8 cellular contexts compared by ENCODE assay signal in the genomic region with DNA sequence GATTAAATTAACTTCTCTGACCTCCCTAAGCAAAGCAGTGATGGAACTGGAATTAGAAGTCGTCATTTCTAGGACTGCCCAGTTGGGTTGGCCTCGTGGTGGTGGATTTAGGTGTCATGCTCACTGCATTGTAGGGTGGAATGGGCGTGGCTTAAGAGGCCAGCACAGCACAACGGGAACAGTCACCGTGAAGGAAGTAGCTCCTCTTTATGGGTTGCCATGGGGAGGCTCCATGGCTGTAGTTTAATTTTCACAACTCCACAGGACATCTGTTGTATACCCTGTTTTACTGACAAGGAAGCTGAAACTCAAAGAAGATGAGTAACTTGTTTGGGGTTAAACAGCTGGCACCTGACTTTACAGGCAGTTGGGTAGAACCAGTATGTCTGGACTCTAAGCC.
A peak's percentile ranks its signal among the peaks of the same experiment; 100 is the strongest.
DNase-seq lines count a peak whose midpoint lies in the region; ATAC-seq, FAIRE-seq and TF ChIP-seq lines count a peak whose summit lies in the region.

No MANE protein-coding gene starts in this region.

- CTCF ChIA-PET in CD8-positive, alpha-beta memory T cell (lab: Charles Lee), result interaction anchor here (0.9 to 2.7 kb wide), 8 partner anchors 10 to 113 kb away, joined by 3 to 9 read pairs (median 3); no protein-coding TSS in a partner anchor

- no peaks in the 10 kb centered on the region for H3F3A ChIP-seq in neural progenitor cell (ENCODE audit: low read depth)

- intact Hi-C loops in kidney (cut with DNase I), result no loop called here

- H3K9me3 Mint-ChIP-seq in CD8-positive, alpha-beta memory T cell, result no peaks in the 10 kb centered on the region
- H3K9me3 Mint-ChIP-seq in activated T-cell treated with anti-CD3 and anti-CD28 coated beads, Interleukin-2, amount 50 U/mL, for 72 hours, result no peaks in the 10 kb centered on the region
- no peaks in the 10 kb centered on the region for H3K9me3 Mint-ChIP-seq in neural progenitor cell

- H3K27ac Mint-ChIP-seq in CD8-positive, alpha-beta memory T cell, result peak overlapping the region; percentile 95 to 98 (median 97)
- peak overlapping the region; percentile 97 for H3K27ac Mint-ChIP-seq in activated T-cell treated with anti-CD3 and anti-CD28 coated beads, Interleukin-2, amount 50 U/mL, for 72 hours
- no peak overlapping the region for H3K27ac Mint-ChIP-seq in neural progenitor cell

- H3K4me1 Mint-ChIP-seq in CD8-positive, alpha-beta memory T cell, result peaks cover 94 to 100% (median 100%) of the 10 kb centered on the region in 3 donors
- peaks cover 96% of the 10 kb centered on the region for H3K4me1 Mint-ChIP-seq in activated T-cell treated with anti-CD3 and anti-CD28 coated beads, Interleukin-2, amount 50 U/mL, for 72 hours (ENCODE audit: low read depth)
- H3K4me1 Mint-ChIP-seq in neural progenitor cell, result peaks cover 21% of the 10 kb centered on the region

- peaks cover 36% of the 10 kb centered on the region for H3K36me3 ChIP-seq in CD8-positive, alpha-beta memory T cell (ENCODE audit: insufficient read depth, low read length)
- H3K36me3 ChIP-seq in kidney (ENCODE audit: control insufficient read depth in 1 of 2, insufficient read depth in 2 of 2, low read length in 2 of 2), result no peaks in the 10 kb centered on the region
- H3K36me3 ChIP-seq in neural progenitor cell, result no peaks in the 10 kb centered on the region

- no peaks in the 10 kb centered on the region for H3K27me3 Mint-ChIP-seq in CD8-positive, alpha-beta memory T cell
- no peaks in the 10 kb centered on the region for H3K27me3 Mint-ChIP-seq in activated T-cell treated with anti-CD3 and anti-CD28 coated beads, Interleukin-2, amount 50 U/mL, for 72 hours (ENCODE audit: low read depth)
- H3K27me3 Mint-ChIP-seq in neural progenitor cell (ENCODE audit: insufficient read depth, low read depth), result peaks cover 12% of the 10 kb centered on the region

- FAIRE-seq in kidney (lab: Jason Lieb, UNC), result no peak

- peaks cover 18 to 92% (median 21%) of the 10 kb centered on the region in 3 donors for H3K36me3 Mint-ChIP-seq in CD8-positive, alpha-beta memory T cell
- peaks cover 12 to 26% of the 10 kb centered on the region in 2 donors for H3K36me3 Mint-ChIP-seq in activated T-cell treated with anti-CD3 and anti-CD28 coated beads, Interleukin-2, amount 50 U/mL, for 72 hours (ENCODE audit: insufficient read depth in 2 of 2)
- no peaks in the 10 kb centered on the region for H3K36me3 Mint-ChIP-seq in neural progenitor cell

- H3K27ac ChIP-seq in CD8-positive, alpha-beta memory T cell (ENCODE audit: low read depth, low read length), result peak overlapping the region; percentile 51
- H3K27ac ChIP-seq in kidney (ENCODE audit: low read depth in 2 of 2, low read length in 2 of 2) (no peak overlapping the region), neural progenitor cell (no peak overlapping the region)

- peaks cover 90% of the 10 kb centered on the region for H3K4me1 ChIP-seq in CD8-positive, alpha-beta memory T cell (ENCODE audit: insufficient read depth, low read length)
- H3K4me1 ChIP-seq in kidney (ENCODE audit: control insufficient read depth in 1 of 2, insufficient read depth in 1 of 2, low read depth in 1 of 2, low read length in 2 of 2), result no peaks in the 10 kb centered on the region
- peaks cover 7% of the 10 kb centered on the region for H3K4me1 ChIP-seq in neural progenitor cell

- H3K9me3 ChIP-seq in CD8-positive, alpha-beta memory T cell (ENCODE audit: low read length), result no peaks in the 10 kb centered on the region
- H3K9me3 ChIP-seq in kidney (ENCODE audit: control insufficient read depth in 1 of 2, low read length in 2 of 2) (no peaks in the 10 kb centered on the region), neural progenitor cell (ENCODE audit: low read depth) (no peaks in the 10 kb centered on the region)

- H3K4me3 ChIP-seq in CD8-positive, alpha-beta memory T cell (ENCODE audit: low read length), result peak overlapping the region; percentile 38
- no peak overlapping the region for H3K4me3 ChIP-seq in Jurkat, Clone E6-1 (ENCODE audit: low read length)
- no peak overlapping the region for H3K4me3 ChIP-seq in kidney (ENCODE audit: low read length in 2 of 2)
- no peak overlapping the region for H3K4me3 ChIP-seq in neural progenitor cell

- peak; percentile 34 to 77 (median 55) for DNase-seq in CD8-positive, alpha-beta memory T cell
- peak; percentile 81 for DNase-seq in Jurkat, Clone E6-1 (ENCODE audit: low read depth, low spot score)
- peak; percentile 73 to 75 for DNase-seq in activated T-cell treated with anti-CD3 and anti-CD28 coated beads, Interleukin-2, amount 50 U/mL, for 72 hours
- DNase-seq in occipital lobe (lab: John Stamatoyannopoulos, UW) (peak; percentile 28), cerebellar cortex (ENCODE audit: low spot score) (no peak), kidney (no peak), neural progenitor cell (ENCODE audit: low spot score) (no peak)

- no peak overlapping the region for H3K4me2 ChIP-seq in neural progenitor cell

- peak; percentile 50 for ATAC-seq in GM21447 (IDR thresholded peaks at IDR 0.05; ENCODE audit: unreplicated experiment)
- peak; percentile 79 to 80 for ATAC-seq in activated T-cell treated with anti-CD3 and anti-CD28 coated beads, Interleukin-2, amount 50 U/mL, for 72 hours (replicated peaks in 1 of 2)

- no peaks in the 10 kb centered on the region for H4K20me1 ChIP-seq in neural progenitor cell (ENCODE audit: low read depth)

- H3K4me3 Mint-ChIP-seq in CD8-positive, alpha-beta memory T cell, result peak overlapping the region; percentile 44 to 89 (median 81)
- H3K4me3 Mint-ChIP-seq in activated T-cell treated with anti-CD3 and anti-CD28 coated beads, Interleukin-2, amount 50 U/mL, for 72 hours, result peak overlapping the region; percentile 72 to 84
- no peak overlapping the region for H3K4me3 Mint-ChIP-seq in neural progenitor cell

- H3K27me3 ChIP-seq in CD8-positive, alpha-beta memory T cell (ENCODE audit: insufficient read depth, low read length, poor library complexity, severe bottlenecking), result no peaks in the 10 kb centered on the region
- H3K27me3 ChIP-seq in neural progenitor cell, result no peaks in the 10 kb centered on the region

- TF ChIP-seq CTCF in kidney (IDR thresholded peaks at IDR 0.05; ENCODE audit: borderline replicate concordance, extremely low read depth, insufficient read depth) (no peak), neural progenitor cell (IDR thresholded peaks at IDR 0.05) (no peak)

- H3K9ac ChIP-seq in kidney (ENCODE audit: low read length in 2 of 2) (no peak overlapping the region), neural progenitor cell (no peak overlapping the region)

- POLR2A ChIA-PET in CD8-positive, alpha-beta memory T cell (lab: Charles Lee), result interaction anchor here (0.6 to 2.4 kb wide), 9 partner anchors 10 to 139 kb away, joined by 3 to 11 read pairs (median 4); no protein-coding TSS in a partner anchor

- H3K79me2 ChIP-seq in neural progenitor cell (ENCODE audit: low read depth), result no peaks in the 10 kb centered on the region

- no peak overlapping the region for H2AFZ ChIP-seq in neural progenitor cell (replicated peaks)

Comparison
In these comparisons a context has a peak if more than half of its experiments do, and no peak if none do; other contexts are left out.
1. DNase-seq: peak in CD8-positive, alpha-beta memory T cell (5 of 5), Jurkat, Clone E6-1 (single experiment), activated T-cell treated with anti-CD3 and anti-CD28 coated beads, Interleukin-2, amount 50 U/mL, for 72 hours (2 of 2) and occipital lobe (single experiment); none in cerebellar cortex (single experiment), kidney (single experiment) and neural progenitor cell (single experiment).